Comparison of ENCODE assay signal across 1 cellular context in the genomic region with DNA sequence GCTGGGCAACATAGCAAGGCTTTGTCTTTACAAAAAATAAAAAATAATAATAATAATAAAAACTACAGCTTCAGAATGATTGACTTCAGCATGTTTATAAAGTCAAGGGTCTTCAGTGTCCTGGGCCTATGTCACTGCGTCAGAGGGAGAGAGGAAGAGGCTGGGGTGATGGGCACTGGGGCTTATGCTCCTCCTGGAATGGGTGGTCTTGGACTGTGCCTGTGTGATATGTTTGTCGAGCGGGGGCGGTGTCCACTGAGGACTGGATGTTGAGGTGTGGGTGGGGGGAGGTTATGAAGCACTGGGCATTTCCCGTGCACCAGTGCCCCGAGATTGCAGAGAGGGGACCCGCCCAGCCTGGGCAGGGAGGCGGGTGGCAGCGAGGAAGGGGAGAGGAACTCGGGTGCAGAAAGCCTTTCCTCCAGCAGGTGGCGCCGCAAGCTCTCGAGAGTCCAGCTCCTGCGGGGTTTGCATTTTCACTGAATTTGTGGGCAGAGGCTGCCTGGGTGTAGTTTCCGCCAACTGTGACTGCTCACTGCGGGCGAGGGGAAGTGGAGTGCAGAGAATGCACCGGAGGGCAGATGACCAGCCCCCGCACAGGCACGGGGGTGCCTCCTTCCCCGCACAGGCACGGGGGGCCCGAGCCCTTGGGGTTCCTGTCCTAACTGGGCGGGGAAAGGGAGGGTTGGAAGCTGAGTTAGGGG.
TF ChIP-seq lines count a peak whose summit lies in the region.

No MANE protein-coding gene starts in this region.

TF ChIP-seq in GM12878, 131 proteins besides CTCF, POLR2A, EP300 and RAD21 (continued from another document and continues in another):
- TF ChIP-seq, protein P1, sequence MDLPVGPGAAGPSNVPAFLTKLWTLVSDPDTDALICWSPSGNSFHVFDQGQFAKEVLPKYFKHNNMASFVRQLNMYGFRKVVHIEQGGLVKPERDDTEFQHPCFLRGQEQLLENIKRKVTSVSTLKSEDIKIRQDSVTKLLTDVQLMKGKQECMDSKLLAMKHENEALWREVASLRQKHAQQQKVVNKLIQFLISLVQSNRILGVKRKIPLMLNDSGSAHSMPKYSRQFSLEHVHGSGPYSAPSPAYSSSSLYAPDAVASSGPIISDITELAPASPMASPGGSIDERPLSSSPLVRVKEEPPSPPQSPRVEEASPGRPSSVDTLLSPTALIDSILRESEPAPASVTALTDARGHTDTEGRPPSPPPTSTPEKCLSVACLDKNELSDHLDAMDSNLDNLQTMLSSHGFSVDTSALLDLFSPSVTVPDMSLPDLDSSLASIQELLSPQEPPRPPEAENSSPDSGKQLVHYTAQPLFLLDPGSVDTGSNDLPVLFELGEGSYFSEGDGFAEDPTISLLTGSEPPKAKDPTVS (IDR thresholded peaks at IDR 0.05; ENCODE audit: low read depth, low read length) = no peak
- TF ChIP-seq JUNB (IDR thresholded peaks at IDR 0.05) (no peak), ETV6 (conservative IDR thresholded peaks at IDR 0.05 in 1 of 2, IDR thresholded peaks at IDR 0.05 in 1 of 2; ENCODE audit: borderline replicate concordance in 1 of 2, low read depth in 1 of 2) (peak in 1 of 2 experiments; percentile 46; a peak in 2 of 4 replicates), ZBED1 (IDR thresholded peaks at IDR 0.05; ENCODE audit: borderline replicate concordance) (no peak), BCL11A (IDR thresholded peaks at IDR 0.05; ENCODE audit: low read depth, low read length) (no peak), CHD2 (IDR thresholded peaks at IDR 0.05; ENCODE audit: borderline replicate concordance, low read depth, low read length) (0 out of 2 replicates have a peak, but pooled peaks have one; percentile 38), ZNF207 (IDR thresholded peaks at IDR 0.05; ENCODE audit: borderline replicate concordance) (0 out of 2 replicates have a peak, but pooled peaks have one; percentile 68), CREB1 (IDR thresholded peaks at IDR 0.05; ENCODE audit: low read depth) (no peak), CBX3 (IDR thresholded peaks at IDR 0.05; ENCODE audit: borderline replicate concordance, low read depth) (no peak), STAT3 (IDR thresholded peaks at IDR 0.05; ENCODE audit: low read depth, low read length) (no peak), BMI1 (IDR thresholded peaks at IDR 0.05; ENCODE audit: borderline replicate concordance) (no peak), MXI1 (IDR thresholded peaks at IDR 0.05; ENCODE audit: low read depth, low read length) (peak; percentile 61; the same call in 1 of the 2 replicates), YBX1 (IDR thresholded peaks at IDR 0.05) (no peak), SUZ12 (IDR thresholded peaks at IDR 0.05; ENCODE audit: unreplicated experiment) (no peak), ZNF274 (IDR thresholded peaks at IDR 0.05; ENCODE audit: insufficient read depth, insufficient read length) (no peak), FOS (IDR thresholded peaks at IDR 0.05; ENCODE audit: borderline replicate concordance, extremely low read depth, insufficient read length) (no peak), NBN (IDR thresholded peaks at IDR 0.05) (peak; percentile 78), CEBPB (IDR thresholded peaks at IDR 0.05; ENCODE audit: borderline replicate concordance in 1 of 2, low read depth in 2 of 2, low read length in 2 of 2) (no peak), IKZF1 (conservative IDR thresholded peaks at IDR 0.05) (peak; percentile 75), NFYA (IDR thresholded peaks at IDR 0.05; ENCODE audit: borderline replicate concordance, low read depth, low read length) (no peak), NR2C2 (IDR thresholded peaks at IDR 0.05; ENCODE audit: borderline replicate concordance, control insufficient read depth, insufficient read length, low read depth) (no peak), CBFB (IDR thresholded peaks at IDR 0.05; ENCODE audit: low read depth) (0 out of 2 replicates have a peak, but pooled peaks have one; percentile 52), RBBP5 (conservative IDR thresholded peaks at IDR 0.05) (no peak), CREM (IDR thresholded peaks at IDR 0.05; ENCODE audit: low read depth) (peak; percentile 49; the same call in 1 of the 2 replicates), RUNX3 (IDR thresholded peaks at IDR 0.05; ENCODE audit: low read length) (peak; percentile 77), HDAC2 (IDR thresholded peaks at IDR 0.05) (no peak), GATAD2B (conservative IDR thresholded peaks at IDR 0.05; ENCODE audit: low read depth) (peak; percentile 48; the same call in 1 of the 2 replicates), MYB (IDR thresholded peaks at IDR 0.05; ENCODE audit: borderline replicate concordance, low read depth, low read length) (no peak), ZNF622 (IDR thresholded peaks at IDR 0.05) (no peak), BRCA1 (IDR thresholded peaks at IDR 0.05; ENCODE audit: low read depth, low read length) (no peak), POLR2AphosphoS2 (IDR thresholded peaks at IDR 0.05; ENCODE audit: low read depth, low read length) (no peak; the same call in 1 of the 2 replicates), ASH2L (IDR thresholded peaks at IDR 0.05; ENCODE audit: borderline replicate concordance, low read depth) (no peak), MTA3 (IDR thresholded peaks at IDR 0.05; ENCODE audit: borderline replicate concordance, low read length) (no peak), TCF12 (IDR thresholded peaks at IDR 0.05; ENCODE audit: low read depth, low read length) (no peak), BHLHE40 (IDR thresholded peaks at IDR 0.05; ENCODE audit: borderline replicate concordance in 1 of 2, low read depth in 2 of 2, low read length in 1 of 2) (peak; percentile 77 to 84), NRF1 (conservative IDR thresholded peaks at IDR 0.05; ENCODE audit: low read depth, low read length) (no peak)
- TF ChIP-seq, protein P2, sequence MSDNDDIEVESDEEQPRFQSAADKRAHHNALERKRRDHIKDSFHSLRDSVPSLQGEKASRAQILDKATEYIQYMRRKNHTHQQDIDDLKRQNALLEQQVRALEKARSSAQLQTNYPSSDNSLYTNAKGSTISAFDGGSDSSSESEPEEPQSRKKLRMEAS (IDR thresholded peaks at IDR 0.05; ENCODE audit: low read depth, low read length) = no peak; the same call in 1 of the 2 replicates
- TF ChIP-seq, protein P3, sequence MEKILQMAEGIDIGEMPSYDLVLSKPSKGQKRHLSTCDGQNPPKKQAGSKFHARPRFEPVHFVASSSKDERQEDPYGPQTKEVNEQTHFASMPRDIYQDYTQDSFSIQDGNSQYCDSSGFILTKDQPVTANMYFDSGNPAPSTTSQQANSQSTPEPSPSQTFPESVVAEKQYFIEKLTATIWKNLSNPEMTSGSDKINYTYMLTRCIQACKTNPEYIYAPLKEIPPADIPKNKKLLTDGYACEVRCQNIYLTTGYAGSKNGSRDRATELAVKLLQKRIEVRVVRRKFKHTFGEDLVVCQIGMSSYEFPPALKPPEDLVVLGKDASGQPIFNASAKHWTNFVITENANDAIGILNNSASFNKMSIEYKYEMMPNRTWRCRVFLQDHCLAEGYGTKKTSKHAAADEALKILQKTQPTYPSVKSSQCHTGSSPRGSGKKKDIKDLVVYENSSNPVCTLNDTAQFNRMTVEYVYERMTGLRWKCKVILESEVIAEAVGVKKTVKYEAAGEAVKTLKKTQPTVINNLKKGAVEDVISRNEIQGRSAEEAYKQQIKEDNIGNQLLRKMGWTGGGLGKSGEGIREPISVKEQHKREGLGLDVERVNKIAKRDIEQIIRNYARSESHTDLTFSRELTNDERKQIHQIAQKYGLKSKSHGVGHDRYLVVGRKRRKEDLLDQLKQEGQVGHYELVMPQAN (conservative IDR thresholded peaks at IDR 0.05) = no peak
- TF ChIP-seq, protein P4, sequence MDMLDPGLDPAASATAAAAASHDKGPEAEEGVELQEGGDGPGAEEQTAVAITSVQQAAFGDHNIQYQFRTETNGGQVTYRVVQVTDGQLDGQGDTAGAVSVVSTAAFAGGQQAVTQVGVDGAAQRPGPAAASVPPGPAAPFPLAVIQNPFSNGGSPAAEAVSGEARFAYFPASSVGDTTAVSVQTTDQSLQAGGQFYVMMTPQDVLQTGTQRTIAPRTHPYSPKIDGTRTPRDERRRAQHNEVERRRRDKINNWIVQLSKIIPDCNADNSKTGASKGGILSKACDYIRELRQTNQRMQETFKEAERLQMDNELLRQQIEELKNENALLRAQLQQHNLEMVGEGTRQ (IDR thresholded peaks at IDR 0.05; ENCODE audit: borderline replicate concordance, low read depth, low read length) = no peak
- TF ChIP-seq, protein P5, sequence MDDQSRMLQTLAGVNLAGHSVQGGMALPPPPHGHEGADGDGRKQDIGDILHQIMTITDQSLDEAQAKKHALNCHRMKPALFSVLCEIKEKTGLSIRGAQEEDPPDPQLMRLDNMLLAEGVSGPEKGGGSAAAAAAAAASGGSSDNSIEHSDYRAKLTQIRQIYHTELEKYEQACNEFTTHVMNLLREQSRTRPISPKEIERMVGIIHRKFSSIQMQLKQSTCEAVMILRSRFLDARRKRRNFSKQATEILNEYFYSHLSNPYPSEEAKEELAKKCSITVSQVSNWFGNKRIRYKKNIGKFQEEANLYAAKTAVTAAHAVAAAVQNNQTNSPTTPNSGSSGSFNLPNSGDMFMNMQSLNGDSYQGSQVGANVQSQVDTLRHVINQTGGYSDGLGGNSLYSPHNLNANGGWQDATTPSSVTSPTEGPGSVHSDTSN (IDR thresholded peaks at IDR 0.05; ENCODE audit: insufficient replicate concordance, low read depth, low read length) = no peak
- TF ChIP-seq, protein P6, sequence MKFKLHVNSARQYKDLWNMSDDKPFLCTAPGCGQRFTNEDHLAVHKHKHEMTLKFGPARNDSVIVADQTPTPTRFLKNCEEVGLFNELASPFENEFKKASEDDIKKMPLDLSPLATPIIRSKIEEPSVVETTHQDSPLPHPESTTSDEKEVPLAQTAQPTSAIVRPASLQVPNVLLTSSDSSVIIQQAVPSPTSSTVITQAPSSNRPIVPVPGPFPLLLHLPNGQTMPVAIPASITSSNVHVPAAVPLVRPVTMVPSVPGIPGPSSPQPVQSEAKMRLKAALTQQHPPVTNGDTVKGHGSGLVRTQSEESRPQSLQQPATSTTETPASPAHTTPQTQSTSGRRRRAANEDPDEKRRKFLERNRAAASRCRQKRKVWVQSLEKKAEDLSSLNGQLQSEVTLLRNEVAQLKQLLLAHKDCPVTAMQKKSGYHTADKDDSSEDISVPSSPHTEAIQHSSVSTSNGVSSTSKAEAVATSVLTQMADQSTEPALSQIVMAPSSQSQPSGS (IDR thresholded peaks at IDR 0.05; ENCODE audit: low read length) = no peak
- TF ChIP-seq, protein P7, sequence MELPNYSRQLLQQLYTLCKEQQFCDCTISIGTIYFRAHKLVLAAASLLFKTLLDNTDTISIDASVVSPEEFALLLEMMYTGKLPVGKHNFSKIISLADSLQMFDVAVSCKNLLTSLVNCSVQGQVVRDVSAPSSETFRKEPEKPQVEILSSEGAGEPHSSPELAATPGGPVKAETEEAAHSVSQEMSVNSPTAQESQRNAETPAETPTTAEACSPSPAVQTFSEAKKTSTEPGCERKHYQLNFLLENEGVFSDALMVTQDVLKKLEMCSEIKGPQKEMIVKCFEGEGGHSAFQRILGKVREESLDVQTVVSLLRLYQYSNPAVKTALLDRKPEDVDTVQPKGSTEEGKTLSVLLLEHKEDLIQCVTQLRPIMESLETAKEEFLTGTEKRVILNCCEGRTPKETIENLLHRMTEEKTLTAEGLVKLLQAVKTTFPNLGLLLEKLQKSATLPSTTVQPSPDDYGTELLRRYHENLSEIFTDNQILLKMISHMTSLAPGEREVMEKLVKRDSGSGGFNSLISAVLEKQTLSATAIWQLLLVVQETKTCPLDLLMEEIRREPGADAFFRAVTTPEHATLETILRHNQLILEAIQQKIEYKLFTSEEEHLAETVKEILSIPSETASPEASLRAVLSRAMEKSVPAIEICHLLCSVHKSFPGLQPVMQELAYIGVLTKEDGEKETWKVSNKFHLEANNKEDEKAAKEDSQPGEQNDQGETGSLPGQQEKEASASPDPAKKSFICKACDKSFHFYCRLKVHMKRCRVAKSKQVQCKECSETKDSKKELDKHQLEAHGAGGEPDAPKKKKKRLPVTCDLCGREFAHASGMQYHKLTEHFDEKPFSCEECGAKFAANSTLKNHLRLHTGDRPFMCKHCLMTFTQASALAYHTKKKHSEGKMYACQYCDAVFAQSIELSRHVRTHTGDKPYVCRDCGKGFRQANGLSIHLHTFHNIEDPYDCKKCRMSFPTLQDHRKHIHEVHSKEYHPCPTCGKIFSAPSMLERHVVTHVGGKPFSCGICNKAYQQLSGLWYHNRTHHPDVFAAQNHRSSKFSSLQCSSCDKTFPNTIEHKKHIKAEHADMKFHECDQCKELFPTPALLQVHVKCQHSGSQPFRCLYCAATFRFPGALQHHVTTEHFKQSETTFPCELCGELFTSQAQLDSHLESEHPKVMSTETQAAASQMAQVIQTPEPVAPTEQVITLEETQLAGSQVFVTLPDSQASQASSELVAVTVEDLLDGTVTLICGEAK (IDR thresholded peaks at IDR 0.05; ENCODE audit: borderline replicate concordance) = no peak
- TF ChIP-seq, protein P8, sequence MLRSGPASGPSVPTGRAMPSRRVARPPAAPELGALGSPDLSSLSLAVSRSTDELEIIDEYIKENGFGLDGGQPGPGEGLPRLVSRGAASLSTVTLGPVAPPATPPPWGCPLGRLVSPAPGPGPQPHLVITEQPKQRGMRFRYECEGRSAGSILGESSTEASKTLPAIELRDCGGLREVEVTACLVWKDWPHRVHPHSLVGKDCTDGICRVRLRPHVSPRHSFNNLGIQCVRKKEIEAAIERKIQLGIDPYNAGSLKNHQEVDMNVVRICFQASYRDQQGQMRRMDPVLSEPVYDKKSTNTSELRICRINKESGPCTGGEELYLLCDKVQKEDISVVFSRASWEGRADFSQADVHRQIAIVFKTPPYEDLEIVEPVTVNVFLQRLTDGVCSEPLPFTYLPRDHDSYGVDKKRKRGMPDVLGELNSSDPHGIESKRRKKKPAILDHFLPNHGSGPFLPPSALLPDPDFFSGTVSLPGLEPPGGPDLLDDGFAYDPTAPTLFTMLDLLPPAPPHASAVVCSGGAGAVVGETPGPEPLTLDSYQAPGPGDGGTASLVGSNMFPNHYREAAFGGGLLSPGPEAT (IDR thresholded peaks at IDR 0.05; ENCODE audit: low read depth) = no peak
- TF ChIP-seq, protein P9, sequence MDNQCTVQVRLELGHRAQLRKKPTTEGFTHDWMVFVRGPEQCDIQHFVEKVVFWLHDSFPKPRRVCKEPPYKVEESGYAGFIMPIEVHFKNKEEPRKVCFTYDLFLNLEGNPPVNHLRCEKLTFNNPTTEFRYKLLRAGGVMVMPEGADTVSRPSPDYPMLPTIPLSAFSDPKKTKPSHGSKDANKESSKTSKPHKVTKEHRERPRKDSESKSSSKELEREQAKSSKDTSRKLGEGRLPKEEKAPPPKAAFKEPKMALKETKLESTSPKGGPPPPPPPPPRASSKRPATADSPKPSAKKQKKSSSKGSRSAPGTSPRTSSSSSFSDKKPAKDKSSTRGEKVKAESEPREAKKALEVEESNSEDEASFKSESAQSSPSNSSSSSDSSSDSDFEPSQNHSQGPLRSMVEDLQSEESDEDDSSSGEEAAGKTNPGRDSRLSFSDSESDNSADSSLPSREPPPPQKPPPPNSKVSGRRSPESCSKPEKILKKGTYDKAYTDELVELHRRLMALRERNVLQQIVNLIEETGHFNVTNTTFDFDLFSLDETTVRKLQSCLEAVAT (IDR thresholded peaks at IDR 0.05) = no peak
- TF ChIP-seq, protein P10, sequence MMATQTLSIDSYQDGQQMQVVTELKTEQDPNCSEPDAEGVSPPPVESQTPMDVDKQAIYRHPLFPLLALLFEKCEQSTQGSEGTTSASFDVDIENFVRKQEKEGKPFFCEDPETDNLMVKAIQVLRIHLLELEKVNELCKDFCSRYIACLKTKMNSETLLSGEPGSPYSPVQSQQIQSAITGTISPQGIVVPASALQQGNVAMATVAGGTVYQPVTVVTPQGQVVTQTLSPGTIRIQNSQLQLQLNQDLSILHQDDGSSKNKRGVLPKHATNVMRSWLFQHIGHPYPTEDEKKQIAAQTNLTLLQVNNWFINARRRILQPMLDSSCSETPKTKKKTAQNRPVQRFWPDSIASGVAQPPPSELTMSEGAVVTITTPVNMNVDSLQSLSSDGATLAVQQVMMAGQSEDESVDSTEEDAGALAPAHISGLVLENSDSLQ (IDR thresholded peaks at IDR 0.05) = no peak
